In the genomic region with DNA sequence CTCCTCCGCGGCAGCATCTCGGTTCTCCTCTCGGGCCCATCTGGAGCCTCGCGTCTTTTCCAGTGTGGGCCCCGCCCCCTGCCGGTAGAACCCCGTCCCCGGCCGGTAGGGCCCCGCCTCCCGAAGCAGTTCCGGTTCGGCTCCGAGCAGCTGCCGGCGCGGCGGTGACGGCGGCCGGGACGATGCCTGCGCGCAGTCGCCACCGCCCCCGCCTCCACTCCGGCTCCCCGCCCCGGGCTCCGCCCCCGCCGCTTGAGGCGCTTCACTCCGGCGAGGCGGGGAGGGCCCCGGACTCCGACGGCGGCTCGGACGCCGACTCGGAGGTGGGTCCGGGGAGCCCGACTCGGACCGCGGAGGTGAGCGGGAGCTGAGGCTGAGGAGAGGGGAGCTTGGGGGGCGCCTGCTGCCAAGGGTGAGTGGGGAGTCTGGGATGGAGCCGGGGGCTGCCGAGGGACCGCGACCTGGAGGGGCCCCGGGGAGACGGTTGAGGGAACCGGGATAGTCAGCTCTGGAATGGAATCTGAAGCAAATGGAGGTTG, we compare ENCODE assay signal across 8 cellular contexts. TPM values are rescaled to one million over a fixed set of nuclear protein-coding genes. Genes with fewer than 3 reads are reported as not detected.
DNase-seq lines count a peak whose midpoint lies in the region; ATAC-seq and TF ChIP-seq lines count a peak whose summit lies in the region.

Gene SAMD8 (plus strand): TSS at position 290 of the 539 bp plus-strand sequence. CDS start 38,873 bp downstream, outside the sequence.

- H3F3A ChIP-seq in MM.1S (ENCODE audit: insufficient read depth, low read length) = peaks cover 24% of the 10 kb centered on the region

- H3K27me3 ChIP-seq in MM.1S (replicated peaks; ENCODE audit: insufficient read depth, low read length) = no peaks in the 10 kb centered on the region

- no peaks in the 10 kb centered on the region for H3K9me3 ChIP-seq in MM.1S (replicated peaks; ENCODE audit: insufficient read depth, low read length)

- TF ChIP-seq CTCF in MM.1S (IDR thresholded peaks at IDR 0.05; ENCODE audit: low read length) = no peak

- H3K4me2 ChIP-seq in MM.1S (ENCODE audit: low read depth, low read length) = peak within 1 kb of the TSS; percentile 88

- peak; percentile 73 for ATAC-seq in GM21786 (IDR thresholded peaks at IDR 0.05; ENCODE audit: unreplicated experiment)

- H3K36me3 ChIP-seq in MM.1S (replicated peaks; ENCODE audit: insufficient read depth, low read length) = no peaks in the 10 kb centered on the region

- H2AFZ ChIP-seq in MM.1S (ENCODE audit: low read length) = peak within 1 kb of the TSS; percentile 95

- H3K4me3 Mint-ChIP-seq in activated naive CD4-positive, alpha-beta T cell treated with anti-CD3 and anti-CD28 coated beads, Interleukin-2, amount 50 U/mL, for 24 hours = peak within 1 kb of the TSS; percentile 90

- H3K79me2 ChIP-seq in MM.1S (ENCODE audit: low read length) = peaks cover 39% of the 10 kb centered on the region

- H3K4me1 ChIP-seq in MM.1S (ENCODE audit: low read length) = peaks cover 12% of the 10 kb centered on the region

- peak within 1 kb of the TSS; percentile 78 for H3K27ac ChIP-seq in MM.1S (ENCODE audit: low read length)

- peak within 1 kb of the TSS; percentile 80 for H3K9ac ChIP-seq in MM.1S (ENCODE audit: low read length)

- H3K4me1 Mint-ChIP-seq in activated naive CD4-positive, alpha-beta T cell treated with anti-CD3 and anti-CD28 coated beads, Interleukin-2, amount 50 U/mL, for 24 hours = peaks cover 51% of the 10 kb centered on the region

- H3K4me3 ChIP-seq in MM.1S (ENCODE audit: low read length) = peak within 1 kb of the TSS; percentile 93

- H3K27ac Mint-ChIP-seq in activated naive CD4-positive, alpha-beta T cell treated with anti-CD3 and anti-CD28 coated beads, Interleukin-2, amount 50 U/mL, for 24 hours = peak within 1 kb of the TSS; percentile 95

- H3K36me3 Mint-ChIP-seq in activated naive CD4-positive, alpha-beta T cell treated with anti-CD3 and anti-CD28 coated beads, Interleukin-2, amount 50 U/mL, for 24 hours = peaks cover 3% of the 10 kb centered on the region

- no peaks in the 10 kb centered on the region for H3K9me2 ChIP-seq in MM.1S (replicated peaks; ENCODE audit: insufficient read depth, low read length)

- no peaks in the 10 kb centered on the region for H4K20me1 ChIP-seq in MM.1S (ENCODE audit: insufficient read depth, low read length)

- peak; percentile 76 for DNase-seq in DMS79 treated with DMSO at 0.1 percent for 48 hours (lab: John Stamatoyannopoulos, UW)
- peak; percentile 95 for DNase-seq in MM.1S
- DNase-seq in SKM-1 (lab: John Stamatoyannopoulos, UW; ENCODE audit: unreplicated experiment) = peak; percentile 91
- peak; percentile 94 for DNase-seq in globus pallidus (ENCODE audit: low spot score)
- DNase-seq in occipital lobe (lab: John Stamatoyannopoulos, UW) = peak; percentile 93
- peak; percentile 92 for DNase-seq in superior temporal gyrus (ENCODE audit: extremely low spot score)

- no peaks in the 10 kb centered on the region for H3K27me3 Mint-ChIP-seq in activated naive CD4-positive, alpha-beta T cell treated with anti-CD3 and anti-CD28 coated beads, Interleukin-2, amount 50 U/mL, for 24 hours

- no peaks in the 10 kb centered on the region for H3K9me3 Mint-ChIP-seq in activated naive CD4-positive, alpha-beta T cell treated with anti-CD3 and anti-CD28 coated beads, Interleukin-2, amount 50 U/mL, for 24 hours

RNA-seq across cellular contexts. Expression of gene SAMD8, which starts in this region (rescaled TPM):
- total RNA-seq in occipital lobe = 83.1 TPM

Comparison
In these comparisons a context has a peak if more than half of its experiments do, and no peak if none do; other contexts are left out.
1. Peak in every context shown above with its lines: DNase-seq, ATAC-seq, H3K4me3 ChIP-seq and H3K27ac ChIP-seq.